In the genomic region with DNA sequence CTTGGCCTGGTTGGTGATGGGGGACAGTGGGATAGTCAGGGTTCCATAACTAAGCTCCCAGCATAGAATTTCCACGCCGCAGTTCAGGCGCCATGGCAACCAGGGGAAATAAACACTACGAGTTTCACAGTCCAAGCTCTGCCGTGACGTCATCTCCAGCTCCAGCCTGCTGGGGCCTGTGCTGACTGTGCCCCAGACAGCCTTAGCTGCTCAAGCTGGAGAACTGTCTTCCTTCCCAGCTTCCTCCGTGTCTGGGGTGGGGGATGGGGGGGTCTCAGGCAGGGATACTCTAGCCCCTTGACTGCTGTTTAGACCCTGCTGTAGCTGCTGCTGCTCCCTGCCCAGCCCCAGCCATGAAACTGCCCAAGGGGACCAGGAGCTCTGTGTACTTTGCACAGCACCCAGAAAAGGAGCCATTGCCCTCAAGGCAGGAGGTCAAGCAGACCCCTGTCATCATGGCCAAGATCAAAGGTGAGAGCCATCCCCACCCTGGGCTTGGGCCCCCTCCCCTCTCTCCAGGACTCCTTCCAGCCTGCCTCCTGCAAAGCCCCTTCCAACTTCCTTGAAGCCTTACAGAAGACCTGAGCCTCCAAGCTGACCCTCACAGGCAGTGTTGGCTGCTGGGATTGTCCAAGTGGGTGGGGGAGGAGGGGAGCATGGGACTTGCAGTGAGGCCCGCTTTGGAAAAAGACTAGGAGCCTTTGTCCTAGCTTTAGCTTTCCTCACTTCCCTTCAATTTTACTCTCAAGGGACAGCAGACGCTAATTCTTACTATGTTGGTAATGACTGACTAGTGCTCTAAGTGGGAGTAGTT, we compare ENCODE assay signal across 8 cellular contexts. TPM values are rescaled to one million over a fixed set of nuclear protein-coding genes. Genes with fewer than 3 reads are reported as not detected.
DNase-seq lines count a peak whose midpoint lies in the region; ATAC-seq lines count a peak whose summit lies in the region.

No MANE protein-coding gene starts in this region.

- peak; percentile 28 to 53 for ATAC-seq in activated naive CD4-positive, alpha-beta T cell treated with anti-CD3 and anti-CD28 coated beads, Interleukin-2, amount 50 U/mL, for 72 hours
- ATAC-seq in HG03571 (IDR thresholded peaks at IDR 0.05; ENCODE audit: unreplicated experiment): no peak

- no peaks in the 10 kb centered on the region for H3K36me3 Mint-ChIP-seq in activated naive CD4-positive, alpha-beta T cell treated with anti-CD3 and anti-CD28 coated beads, Interleukin-2, amount 50 U/mL, for 72 hours

- peak; percentile 86 for DNase-seq in Ammon's horn (ENCODE audit: low spot score)
- peak; percentile 82 for DNase-seq in H4 (ENCODE audit: low spot score)
- DNase-seq in NCI-H2227 treated with DMSO at 0.1 percent for 48 hours (lab: John Stamatoyannopoulos, UW): peak; percentile 44
- DNase-seq in activated naive CD4-positive, alpha-beta T cell treated with anti-CD3 and anti-CD28 coated beads, Interleukin-2, amount 50 U/mL, for 72 hours (ENCODE audit: low spot score in 2 of 2): no peak
- peak; percentile 50 for DNase-seq in globus pallidus (ENCODE audit: low spot score)
- DNase-seq in nucleus accumbens (lab: John Stamatoyannopoulos, UW): peak in 35 of 56 donors; percentile 7 to 80 (median 47)
- no peak for DNase-seq in DMS153 (lab: John Stamatoyannopoulos, UW)

- H3K9me3 Mint-ChIP-seq in activated naive CD4-positive, alpha-beta T cell treated with anti-CD3 and anti-CD28 coated beads, Interleukin-2, amount 50 U/mL, for 72 hours: no peaks in the 10 kb centered on the region

- H3K27ac Mint-ChIP-seq in activated naive CD4-positive, alpha-beta T cell treated with anti-CD3 and anti-CD28 coated beads, Interleukin-2, amount 50 U/mL, for 72 hours: no peak overlapping the region

RNA-seq across cellular contexts. Expression of gene CSPG4, which starts 11.4 kb away (rescaled TPM):
- total RNA-seq in H4 (2014; rRNA removed; shearing (Covaris generic)): 0.14 TPM in 2 replicates
- not detected for total RNA-seq in activated naive CD4-positive, alpha-beta T cell treated with anti-CD3 and anti-CD28 coated beads, Interleukin-2, amount 50 U/mL, for 72 hours

Comparison
In these comparisons a context has a peak if more than half of its experiments do, and no peak if none do; other contexts are left out.
1. DNase-seq: peak in Ammon's horn (single experiment), H4 (single experiment), NCI-H2227 treated with DMSO at 0.1 percent for 48 hours (single experiment), globus pallidus (single experiment) and nucleus accumbens (35 of 56); none in activated naive CD4-positive, alpha-beta T cell treated with anti-CD3 and anti-CD28 coated beads, Interleukin-2, amount 50 U/mL, for 72 hours (0 of 2) and DMS153 (single experiment).